26 cellular contexts compared by ENCODE assay signal in the genomic region with DNA sequence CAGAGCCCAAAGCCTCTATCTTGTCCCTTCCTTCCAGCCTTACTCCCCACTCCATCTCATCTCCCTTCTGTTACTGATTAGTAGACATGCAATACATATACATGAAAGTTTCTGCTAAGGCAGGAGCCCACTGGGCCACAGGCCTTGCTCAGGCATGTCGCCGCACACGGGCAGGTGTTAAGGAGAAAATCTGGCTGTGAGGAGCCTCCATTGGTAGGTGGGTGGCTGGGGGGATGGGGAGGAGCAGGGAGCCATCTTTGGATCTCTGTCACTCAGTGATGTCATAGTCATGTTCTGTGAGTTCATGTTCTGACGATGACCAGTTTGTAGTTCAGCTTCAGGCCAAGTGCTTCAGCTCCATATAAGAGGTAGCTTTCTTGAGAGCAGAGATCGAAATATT.
"Had no signal": no experiment of that assay in that cellular context is flagged by ENCODE, and none has a peak within 500 bp of the region (broad histone marks: within the 10 kb centered on the region; RNA-seq: fewer than 3 reads in every experiment).

No MANE protein-coding gene starts in this region.

- H3K27me3 Mint-ChIP-seq: effector memory CD8-positive, alpha-beta T cell had no signal

- H3K4me3 ChIP-seq: colonic mucosa, esophagus squamous epithelium, gastroesophageal sphincter, heart left ventricle, left lung, lower lobe of right lung, mucosa of descending colon had no signal

- H3K9me3 ChIP-seq: colonic mucosa, esophagus squamous epithelium, gastroesophageal sphincter, heart left ventricle, left lung, lower lobe of right lung, mucosa of descending colon had no signal

- H3K9me3 Mint-ChIP-seq: dendritic cell treated with granulocyte-macrophage colony-stimulating factor and Interleukin-4, amounts not matched to agents 40 ng/mL and 50 ng/mL, for 4 days; effector memory CD8-positive, alpha-beta T cell had no signal

- H3K27me3 ChIP-seq: colonic mucosa, esophagus squamous epithelium, gastroesophageal sphincter, heart left ventricle, left lung had no signal

- H3K4me3 Mint-ChIP-seq: dendritic cell treated with granulocyte-macrophage colony-stimulating factor and Interleukin-4, amounts not matched to agents 40 ng/mL and 50 ng/mL, for 4 days; effector memory CD8-positive, alpha-beta T cell; endodermal cell; mesothelial cell of epicardium had no signal

- H3K36me3 Mint-ChIP-seq: naive B cell had no signal

- DNase-seq: colonic mucosa; cortex of kidney; effector CD8-positive, alpha-beta T cell; effector memory CD8-positive, alpha-beta T cell; endodermal cell; erythroblast; esophagus squamous epithelium; foreskin fibroblast; foreskin melanocyte; heart left ventricle; hippocampal formation; left cardiac atrium; left lung; left ventricle myocardium superior; lower lobe of right lung; mesenchymal stem cell; mucosa of descending colon; naive B cell had no signal

- H3K4me1 ChIP-seq: colonic mucosa, left lung, lower lobe of right lung had no signal

- FAIRE-seq: endometrium, islet of Langerhans, keratinocyte had no signal

- H3K36me3 ChIP-seq: colonic mucosa, esophagus squamous epithelium, gastroesophageal sphincter, heart left ventricle, left lung, lower lobe of right lung had no signal

- H3K27ac Mint-ChIP-seq: dendritic cell treated with granulocyte-macrophage colony-stimulating factor and Interleukin-4, amounts not matched to agents 40 ng/mL and 50 ng/mL, for 4 days; effector memory CD8-positive, alpha-beta T cell; endodermal cell; mesothelial cell of epicardium; naive B cell had no signal

- ATAC-seq: effector memory CD8-positive, alpha-beta T cell; esophagus mucosa; gastroesophageal sphincter; heart left ventricle; left cardiac atrium; left lung; left ventricle myocardium superior; lower lobe of right lung; mucosa of descending colon had no signal

- H3K27ac ChIP-seq: colonic mucosa, epithelial cell of prostate, esophagus squamous epithelium, gastroesophageal sphincter, heart left ventricle, left lung, lower lobe of right lung had no signal
